In the genomic region with DNA sequence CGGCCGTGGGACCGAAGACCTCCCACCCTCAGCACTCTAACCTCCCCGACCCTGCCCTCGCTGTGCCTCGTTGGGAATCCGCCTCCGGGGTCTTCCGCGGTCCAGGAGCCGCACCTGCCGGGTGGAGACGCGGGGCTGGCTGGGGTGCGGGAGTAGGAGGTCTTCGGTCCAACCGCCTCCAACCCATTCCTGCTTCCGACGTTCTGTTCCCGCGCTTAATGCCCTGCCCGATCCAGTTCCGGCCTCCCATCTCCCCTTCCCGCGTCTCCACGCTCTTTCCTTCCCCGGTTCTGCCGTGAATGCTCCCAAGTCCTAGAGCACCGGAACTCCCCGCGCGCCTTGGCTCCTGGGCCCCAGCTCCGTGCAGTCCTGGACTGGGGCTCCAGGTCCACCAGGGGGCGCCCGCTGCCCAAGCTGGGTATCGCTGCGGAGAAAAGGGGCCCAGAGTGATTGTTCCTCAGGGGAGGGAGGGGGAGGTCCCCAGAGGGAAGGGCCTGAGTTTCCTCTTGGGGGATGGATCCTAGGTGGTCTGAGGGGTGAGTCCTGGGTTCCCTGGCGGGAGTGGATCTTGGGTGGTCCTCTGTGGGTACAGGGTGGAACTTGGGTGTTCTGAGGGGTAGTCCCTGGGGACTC, we compare ENCODE assay signal across 1 cellular context.
TF ChIP-seq lines count a peak whose summit lies in the region.

No MANE protein-coding gene starts in this region.

TF ChIP-seq in WTC11, 78 proteins besides CTCF, POLR2A, EP300 and RAD21 (continued from another document):
- peak; percentile 45 for TF ChIP-seq PRDM15 (CRISPR knock-in tag; IDR thresholded peaks at IDR 0.05)
- TF ChIP-seq, protein P1, sequence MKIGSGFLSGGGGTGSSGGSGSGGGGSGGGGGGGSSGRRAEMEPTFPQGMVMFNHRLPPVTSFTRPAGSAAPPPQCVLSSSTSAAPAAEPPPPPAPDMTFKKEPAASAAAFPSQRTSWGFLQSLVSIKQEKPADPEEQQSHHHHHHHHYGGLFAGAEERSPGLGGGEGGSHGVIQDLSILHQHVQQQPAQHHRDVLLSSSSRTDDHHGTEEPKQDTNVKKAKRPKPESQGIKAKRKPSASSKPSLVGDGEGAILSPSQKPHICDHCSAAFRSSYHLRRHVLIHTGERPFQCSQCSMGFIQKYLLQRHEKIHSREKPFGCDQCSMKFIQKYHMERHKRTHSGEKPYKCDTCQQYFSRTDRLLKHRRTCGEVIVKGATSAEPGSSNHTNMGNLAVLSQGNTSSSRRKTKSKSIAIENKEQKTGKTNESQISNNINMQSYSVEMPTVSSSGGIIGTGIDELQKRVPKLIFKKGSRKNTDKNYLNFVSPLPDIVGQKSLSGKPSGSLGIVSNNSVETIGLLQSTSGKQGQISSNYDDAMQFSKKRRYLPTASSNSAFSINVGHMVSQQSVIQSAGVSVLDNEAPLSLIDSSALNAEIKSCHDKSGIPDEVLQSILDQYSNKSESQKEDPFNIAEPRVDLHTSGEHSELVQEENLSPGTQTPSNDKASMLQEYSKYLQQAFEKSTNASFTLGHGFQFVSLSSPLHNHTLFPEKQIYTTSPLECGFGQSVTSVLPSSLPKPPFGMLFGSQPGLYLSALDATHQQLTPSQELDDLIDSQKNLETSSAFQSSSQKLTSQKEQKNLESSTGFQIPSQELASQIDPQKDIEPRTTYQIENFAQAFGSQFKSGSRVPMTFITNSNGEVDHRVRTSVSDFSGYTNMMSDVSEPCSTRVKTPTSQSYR (CRISPR knock-in tag; IDR thresholded peaks at IDR 0.05): 0 out of 2 replicates have a peak, but pooled peaks have one; percentile 17
- TF ChIP-seq OVOL2 (CRISPR knock-in tag; IDR thresholded peaks at IDR 0.05; ENCODE audit: borderline replicate concordance): no peak
- TF ChIP-seq, protein P2, sequence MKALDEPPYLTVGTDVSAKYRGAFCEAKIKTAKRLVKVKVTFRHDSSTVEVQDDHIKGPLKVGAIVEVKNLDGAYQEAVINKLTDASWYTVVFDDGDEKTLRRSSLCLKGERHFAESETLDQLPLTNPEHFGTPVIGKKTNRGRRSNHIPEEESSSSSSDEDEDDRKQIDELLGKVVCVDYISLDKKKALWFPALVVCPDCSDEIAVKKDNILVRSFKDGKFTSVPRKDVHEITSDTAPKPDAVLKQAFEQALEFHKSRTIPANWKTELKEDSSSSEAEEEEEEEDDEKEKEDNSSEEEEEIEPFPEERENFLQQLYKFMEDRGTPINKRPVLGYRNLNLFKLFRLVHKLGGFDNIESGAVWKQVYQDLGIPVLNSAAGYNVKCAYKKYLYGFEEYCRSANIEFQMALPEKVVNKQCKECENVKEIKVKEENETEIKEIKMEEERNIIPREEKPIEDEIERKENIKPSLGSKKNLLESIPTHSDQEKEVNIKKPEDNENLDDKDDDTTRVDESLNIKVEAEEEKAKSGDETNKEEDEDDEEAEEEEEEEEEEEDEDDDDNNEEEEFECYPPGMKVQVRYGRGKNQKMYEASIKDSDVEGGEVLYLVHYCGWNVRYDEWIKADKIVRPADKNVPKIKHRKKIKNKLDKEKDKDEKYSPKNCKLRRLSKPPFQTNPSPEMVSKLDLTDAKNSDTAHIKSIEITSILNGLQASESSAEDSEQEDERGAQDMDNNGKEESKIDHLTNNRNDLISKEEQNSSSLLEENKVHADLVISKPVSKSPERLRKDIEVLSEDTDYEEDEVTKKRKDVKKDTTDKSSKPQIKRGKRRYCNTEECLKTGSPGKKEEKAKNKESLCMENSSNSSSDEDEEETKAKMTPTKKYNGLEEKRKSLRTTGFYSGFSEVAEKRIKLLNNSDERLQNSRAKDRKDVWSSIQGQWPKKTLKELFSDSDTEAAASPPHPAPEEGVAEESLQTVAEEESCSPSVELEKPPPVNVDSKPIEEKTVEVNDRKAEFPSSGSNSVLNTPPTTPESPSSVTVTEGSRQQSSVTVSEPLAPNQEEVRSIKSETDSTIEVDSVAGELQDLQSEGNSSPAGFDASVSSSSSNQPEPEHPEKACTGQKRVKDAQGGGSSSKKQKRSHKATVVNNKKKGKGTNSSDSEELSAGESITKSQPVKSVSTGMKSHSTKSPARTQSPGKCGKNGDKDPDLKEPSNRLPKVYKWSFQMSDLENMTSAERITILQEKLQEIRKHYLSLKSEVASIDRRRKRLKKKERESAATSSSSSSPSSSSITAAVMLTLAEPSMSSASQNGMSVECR (CRISPR knock-in tag; IDR thresholded peaks at IDR 0.05; ENCODE audit: borderline replicate concordance): peak; percentile 72; the same call in 1 of the 2 replicates
- TF ChIP-seq MAX (CRISPR knock-in tag; IDR thresholded peaks at IDR 0.05): peak; percentile 50; the same call in 1 of the 2 replicates
- TF ChIP-seq ZNF121 (CRISPR knock-in tag; IDR thresholded peaks at IDR 0.05): no peak
- peak; percentile 33; the same call in 1 of the 2 replicates for TF ChIP-seq ETV6 (CRISPR knock-in tag; IDR thresholded peaks at IDR 0.05)
TF ChIP-seq in WTC11: peak in this region for 9.
